In genomic region chr10:114526497-114527238, GRCh38 we compare ENCODE assay signal across 1 cellular context.
A peak's percentile ranks its signal among the peaks of the same experiment; 100 is the strongest.
TF ChIP-seq lines count a peak whose summit lies in the region.

No MANE protein-coding gene starts in this region.

TF ChIP-seq in H1, 55 proteins besides CTCF, POLR2A, EP300 and RAD21 (continued from another document):
- TF ChIP-seq CHD7 (IDR thresholded peaks at IDR 0.05; ENCODE audit: insufficient replicate concordance, low read length) (peak; percentile 16), SIX5 (IDR thresholded peaks at IDR 0.05; ENCODE audit: low read depth, low read length) (0 out of 2 replicates have a peak, but pooled peaks have one; percentile 7), TAF7 (optimal IDR thresholded peaks at IDR 0.05; ENCODE audit: borderline replicate concordance, low read depth, low read length) (peak; percentile 62), CREB1 (IDR thresholded peaks at IDR 0.05) (peak; percentile 40; the same call in 1 of the 2 replicates), E2F6 (IDR thresholded peaks at IDR 0.05) (peak; percentile 82)
